ENCODE assay signal across 33 cellular contexts in the genomic region with DNA sequence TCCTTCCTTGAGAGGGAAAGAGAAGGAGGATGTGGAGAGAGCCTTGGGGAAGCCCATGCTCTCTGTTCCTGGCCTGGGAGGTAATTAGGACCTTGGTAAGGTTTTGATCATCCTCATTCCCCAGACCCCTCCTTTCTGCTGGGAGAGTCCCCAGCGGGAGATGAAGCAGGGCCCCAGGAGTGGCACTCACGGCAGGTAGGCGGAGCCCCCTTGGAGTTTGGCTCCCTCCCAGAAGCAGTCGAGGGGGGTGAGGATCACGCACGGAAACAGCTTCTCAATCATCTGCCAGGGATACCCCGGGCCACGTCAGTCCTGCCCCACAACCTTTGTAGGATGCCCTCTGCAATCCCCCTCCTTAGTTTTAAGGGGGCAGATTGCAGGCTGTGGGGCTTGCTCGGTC. TPM values are rescaled to one million over a fixed set of nuclear protein-coding genes. Genes with fewer than 3 reads are reported as not detected.
DNase-seq lines count a peak whose midpoint lies in the region; ATAC-seq and FAIRE-seq lines count a peak whose summit lies in the region.
"Had no signal": no experiment of that assay in that cellular context is flagged by ENCODE, and none has a peak within 500 bp of the region (broad histone marks: within the 10 kb centered on the region; RNA-seq: fewer than 3 reads in every experiment).

No MANE protein-coding gene starts in this region.

- H3K79me1 ChIP-seq in neuronal stem cell (ENCODE audit: low read depth, low read length): no peaks in the 10 kb centered on the region

- H3K9ac ChIP-seq in neuronal stem cell (ENCODE audit: low read depth, low read length, poor library complexity): no peak overlapping the region
- H3K9ac ChIP-seq: KMS-11 had no signal

- H3K4me3 ChIP-seq in H7 (ENCODE audit: insufficient read depth, low read depth, low read length) (no peak overlapping the region), neuronal stem cell (ENCODE audit: low read length in 2 of 2) (no peak overlapping the region), small intestine (ENCODE audit: low read depth in 1 of 2, low read length in 2 of 2) (no peak overlapping the region)
- H3K4me3 ChIP-seq: gastroesophageal sphincter had no signal

- peak overlapping the region; percentile 42 for H3K18ac ChIP-seq in neuronal stem cell (ENCODE audit: low read length)

- H3K27me3 ChIP-seq in H7 (ENCODE audit: control insufficient read depth, insufficient read depth, low read length) (no peaks in the 10 kb centered on the region), neuronal stem cell (ENCODE audit: control insufficient read depth in 3 of 3, insufficient read depth in 3 of 3, low read depth in 1 of 3, low read length in 3 of 3) (no peaks in the 10 kb centered on the region), small intestine (ENCODE audit: control insufficient read depth in 2 of 2, insufficient read depth in 2 of 2, low read length in 2 of 2) (no peaks in the 10 kb centered on the region)
- H3K27me3 ChIP-seq: gastroesophageal sphincter had no signal

- H3K14ac ChIP-seq in neuronal stem cell (ENCODE audit: low read length): peak overlapping the region; percentile 11

- no peak overlapping the region for H4K8ac ChIP-seq in neuronal stem cell (ENCODE audit: low read depth, low read length)

- no peak overlapping the region for H2BK120ac ChIP-seq in neuronal stem cell (ENCODE audit: low read depth, low read length)

- ATAC-seq in HG02840 (IDR thresholded peaks at IDR 0.05; ENCODE audit: low FRiP score, unreplicated experiment): no peak
- ATAC-seq: activated T-cell treated with anti-CD3 and anti-CD28 coated beads, Interleukin-2, amount 50 U/mL, for 72 hours; gastroesophageal sphincter; left colon; right cardiac atrium; stimulated activated effector memory CD8-positive, alpha-beta T cell treated with anti-CD3 and anti-CD28 coated beads, Interleukin-12 subunit alpha, Interleukin-12 subunit beta, amount 100 ng/mL, for 72 hours had no signal

- no peak overlapping the region for H2AFZ ChIP-seq in neuronal stem cell (ENCODE audit: low read length)

- H3K9me3 ChIP-seq in neuronal stem cell (replicated peaks in 1 of 2; ENCODE audit: control insufficient read depth in 2 of 2, insufficient read depth in 1 of 2, low read depth in 1 of 2, low read length in 2 of 2) (peaks cover 0 to 11% of the 10 kb centered on the region in 2 donors), small intestine (ENCODE audit: control insufficient read depth, low read depth) (no peaks in the 10 kb centered on the region)
- H3K9me3 ChIP-seq: gastroesophageal sphincter had no signal

- no peak overlapping the region for H2AK5ac ChIP-seq in neuronal stem cell (ENCODE audit: low read depth, low read length)

- H3K27ac ChIP-seq in neuronal stem cell (replicated peaks; ENCODE audit: low read length) (no peak overlapping the region), small intestine (ENCODE audit: low read depth in 1 of 2, low read length in 1 of 2) (no peak overlapping the region)
- H3K27ac ChIP-seq: gastroesophageal sphincter, KMS-11, VCaP had no signal

- no peak overlapping the region for H4K91ac ChIP-seq in neuronal stem cell (ENCODE audit: low read depth, low read length, poor library complexity)

- H2BK5ac ChIP-seq in neuronal stem cell (ENCODE audit: low read length): no peak overlapping the region

- WGBS in neuronal stem cell (ENCODE audit: extremely low coverage in 2 of 2, insufficient read length in 2 of 2, insufficient replicate concordance in 1 of 2), 2 donors: no CpG with 5 or more reads among the region's 9 CpGs
- WGBS in small intestine, 3 donors: 28 to 41% (median 40%) methylated on average over 9 of the region's 9 CpGs

- H3K4ac ChIP-seq in neuronal stem cell (ENCODE audit: low read length): no peak overlapping the region

- FAIRE-seq in small intestine (lab: Jason Lieb, UNC): no peak
- FAIRE-seq: H54, urothelium cell line had no signal

- no peaks in the 10 kb centered on the region for H3K36me3 ChIP-seq in H7 (replicated peaks; ENCODE audit: control insufficient read depth, insufficient read depth, low read length)
- no peaks in the 10 kb centered on the region for H3K36me3 ChIP-seq in neuronal stem cell (replicated peaks in 1 of 2; ENCODE audit: control insufficient read depth in 2 of 2, insufficient read depth in 2 of 2, low read length in 2 of 2)
- no peaks in the 10 kb centered on the region for H3K36me3 ChIP-seq in small intestine (ENCODE audit: control insufficient read depth in 2 of 2, insufficient read depth in 2 of 2, low read length in 2 of 2)

- peak in 2 of 3 experiments; percentile 46 to 65 for DNase-seq in NCI-H1417 (lab: John Stamatoyannopoulos, UW)
- no peak for DNase-seq in NCI-H1417 treated with DMSO at 0.1 percent for 48 hours (lab: John Stamatoyannopoulos, UW)
- DNase-seq in H7: peak; percentile 57
- peak; percentile 31 for DNase-seq in NCI-H69 (lab: John Stamatoyannopoulos, UW)
- no peak for DNase-seq in neuronal stem cell (ENCODE audit: low spot score)
- DNase-seq in small intestine: no peak
- DNase-seq in HuH-7.5 (ENCODE audit: low spot score): no peak
- DNase-seq: activated CD4-positive, alpha-beta T cell treated with anti-CD3 and anti-CD28 coated beads for 48 hours; activated naive CD4-positive, alpha-beta T cell; activated T-cell treated with anti-CD3 and anti-CD28 coated beads, Interleukin-2, amount 50 U/mL, for 72 hours; central memory CD4-positive, alpha-beta T cell; dermis blood vessel endothelial cell; hippocampal formation; immature natural killer cell; left colon; mammary epithelial cell; NCI-H1930; NCI-H524 treated with DMSO at 0.1 percent for 48 hours; right cardiac atrium; Right ventricle myocardium superior; stimulated activated CD4-positive, alpha-beta T cell treated with anti-CD3 and anti-CD28 coated beads, Interleukin-12 subunit alpha, Interleukin-12 subunit beta, amount 100 ng/mL, for 4 hours; stimulated activated CD4-positive, alpha-beta T cell treated with anti-CD3 and anti-CD28 coated beads, Interleukin-4, amount 100 ng/mL, for 1 hour had no signal

- H2BK15ac ChIP-seq in neuronal stem cell (ENCODE audit: low read length): peak overlapping the region; percentile 8

- no peak overlapping the region for H2BK12ac ChIP-seq in neuronal stem cell (ENCODE audit: low read length)

- peaks cover 0 to 3% of the 10 kb centered on the region in 2 donors for H3K4me1 ChIP-seq in neuronal stem cell (ENCODE audit: control insufficient read depth in 2 of 2, insufficient read depth in 1 of 2, low read depth in 1 of 2, low read length in 2 of 2)
- H3K4me1 ChIP-seq in small intestine (ENCODE audit: control insufficient read depth in 2 of 2, insufficient read depth in 1 of 2, low read depth in 1 of 2, low read length in 1 of 2): peaks cover 0 to 2% of the 10 kb centered on the region in 2 donors

- no peak overlapping the region for H3K4me2 ChIP-seq in neuronal stem cell (ENCODE audit: insufficient read depth, low read length, poor library complexity, severe bottlenecking)
- H3K4me2 ChIP-seq: KMS-11 had no signal

- no peak overlapping the region for H3K23ac ChIP-seq in neuronal stem cell (ENCODE audit: low read depth, low read length, poor library complexity)

RNA-seq across cellular contexts. Expression of a gene that starts 11.5 kb away (rescaled TPM):
- 0.18 and 0.42 TPM in 2 replicates for total RNA-seq in H7 (2014; rRNA removed; shearing (Covaris generic))
- 0.32 TPM for polyA plus RNA-seq in neuronal stem cell (2013, experiment 1 of 2)
- 0.29 TPM for polyA plus RNA-seq in neuronal stem cell (2013, experiment 2 of 2)
- under 1 TPM; 0.27 to 0.45 (median 0.27) TPM for polyA plus RNA-seq in small intestine
- total RNA-seq: A172, HT1080 had no signal

RNA-seq across cellular contexts. Expression of a gene that starts 23.2 kb away (rescaled TPM):
- 0.78 and 1.4 TPM in 2 replicates for total RNA-seq in H7 (2014; rRNA removed; shearing (Covaris generic))
- polyA plus RNA-seq in neuronal stem cell (2013, experiment 1 of 2): 2.2 TPM
- 2.0 TPM for polyA plus RNA-seq in neuronal stem cell (2013, experiment 2 of 2)
- 1 to 10 TPM; 1.1 to 2.0 (median 1.3) TPM for polyA plus RNA-seq in small intestine

RNA-seq across cellular contexts. Expression of a gene that starts 24.4 kb away (rescaled TPM):
- total RNA-seq in H7 (2014; rRNA removed; shearing (Covaris generic)): 1.00 TPM in 1 of 2 replicates, not detected in the other
- polyA plus RNA-seq in neuronal stem cell (2013, experiment 1 of 2): not detected
- not detected for polyA plus RNA-seq in neuronal stem cell (2013, experiment 2 of 2)
- under 1 TPM in 1 of 3 donors, not detected in 2; 0.46 TPM for polyA plus RNA-seq in small intestine
- total RNA-seq: A172, dermis blood vessel endothelial cell, HT1080, mammary epithelial cell, neural crest cell had no signal
- polyA plus RNA-seq: fibroblast of lung, immature natural killer cell, mammary epithelial cell had no signal

RNA-seq across cellular contexts. Expression of a gene that starts 31.3 kb away (rescaled TPM):
- total RNA-seq in H7 (2014; rRNA removed; shearing (Covaris generic)): 4.9 and 10.1 TPM in 2 replicates
- polyA plus RNA-seq in neuronal stem cell (2013, experiment 1 of 2): 8.3 TPM
- 7.4 TPM for polyA plus RNA-seq in neuronal stem cell (2013, experiment 2 of 2)
- polyA plus RNA-seq in small intestine: 10 to 100 TPM in 1 of 3 donors, 1 to 10 TPM in 2; 5.4 to 11.9 (median 9.4) TPM

RNA-seq across cellular contexts. Expression of a gene that starts 43.5 kb away (rescaled TPM):
- 0.80 and 1.4 TPM in 2 replicates for total RNA-seq in H7 (2014; rRNA removed; shearing (Covaris generic))
- 2.1 TPM for polyA plus RNA-seq in neuronal stem cell (2013, experiment 1 of 2)
- 1.9 TPM for polyA plus RNA-seq in neuronal stem cell (2013, experiment 2 of 2)
- polyA plus RNA-seq in small intestine: 10 to 100 TPM in 1 of 3 donors, 1 to 10 TPM in 2; 7.4 to 20.5 (median 9.0) TPM
- total RNA-seq: dermis blood vessel endothelial cell, HT1080, Right ventricle myocardium superior had no signal

Comparison
In these comparisons a context has a peak if more than half of its experiments do, and no peak if none do; other contexts are left out.
1. DNase-seq: peak in NCI-H1417 (2 of 3), H7 (single experiment) and NCI-H69 (single experiment); none in NCI-H1417 treated with DMSO at 0.1 percent for 48 hours (single experiment), neuronal stem cell (single experiment), small intestine (single experiment) and HuH-7.5 (single experiment).